In genomic region chr16:9081843-9082242, GRCh38 we compare ENCODE assay signal across 17 cellular contexts.
"Had no signal": no experiment of that assay in that cellular context is flagged by ENCODE, and none has a peak within 500 bp of the region (broad histone marks: within the 10 kb centered on the region; RNA-seq: fewer than 3 reads in every experiment).

No MANE protein-coding gene starts in this region.

- H3K4me1 Mint-ChIP-seq: nephron, T-helper 17 cell had no signal

- H3K4me1 ChIP-seq: breast epithelium, tibial nerve, uterus had no signal

- H3K36me3 ChIP-seq: breast epithelium, tibial nerve, uterus, WERI-Rb-1 had no signal

- H3K27me3 ChIP-seq: breast epithelium, tibial nerve, uterus had no signal

- H3K4me3 ChIP-seq: breast epithelium, tibial nerve, uterus had no signal

- H3K27me3 Mint-ChIP-seq: T-helper 17 cell had no signal

- DNase-seq: activated CD4-positive, alpha-beta T cell treated with anti-CD3 and anti-CD28 coated beads for 1 hour; activated CD8-positive, alpha-beta memory T cell treated with anti-CD3 and anti-CD28 coated beads for 24 hours; activated CD8-positive, alpha-beta memory T cell treated with anti-CD3 and anti-CD28 coated beads, Interleukin-2, amount 50 U/mL, for 48 hours; activated effector memory CD4-positive, alpha-beta T cell treated with Interleukin-2 at 50 U/mL for 16 hours; activated naive CD4-positive, alpha-beta T cell treated with anti-CD3 and anti-CD28 coated beads, Interleukin-2, amount 50 U/mL, for 16 hours; effector CD8-positive, alpha-beta T cell; mammary epithelial cell; midbrain; stimulated activated naive CD8-positive, alpha-beta T cell treated with anti-CD3 and anti-CD28 coated beads, Interleukin-15, Interleukin-2, amounts not matched to agents 100 U/mL and 50 U/mL, for 24 hours; substantia nigra; T-helper 17 cell; uterus; WERI-Rb-1 had no signal

- H3K9me3 ChIP-seq: breast epithelium, uterus had no signal

- H3K27ac Mint-ChIP-seq: nephron, T-helper 17 cell had no signal

- H3K9me3 Mint-ChIP-seq: nephron had no signal

- H3K27ac ChIP-seq: breast epithelium, tibial nerve, uterus, WERI-Rb-1 had no signal

- H3K4me3 Mint-ChIP-seq: nephron, T-helper 17 cell had no signal

- FAIRE-seq: astrocyte had no signal

- ATAC-seq: stimulated activated naive CD8-positive, alpha-beta T cell treated with anti-CD3 and anti-CD28 coated beads, Interleukin-15, Interleukin-2, amounts not matched to agents 100 U/mL and 50 U/mL, for 24 hours; T-helper 17 cell had no signal
